9 cellular contexts compared by ENCODE assay signal in the genomic region with DNA sequence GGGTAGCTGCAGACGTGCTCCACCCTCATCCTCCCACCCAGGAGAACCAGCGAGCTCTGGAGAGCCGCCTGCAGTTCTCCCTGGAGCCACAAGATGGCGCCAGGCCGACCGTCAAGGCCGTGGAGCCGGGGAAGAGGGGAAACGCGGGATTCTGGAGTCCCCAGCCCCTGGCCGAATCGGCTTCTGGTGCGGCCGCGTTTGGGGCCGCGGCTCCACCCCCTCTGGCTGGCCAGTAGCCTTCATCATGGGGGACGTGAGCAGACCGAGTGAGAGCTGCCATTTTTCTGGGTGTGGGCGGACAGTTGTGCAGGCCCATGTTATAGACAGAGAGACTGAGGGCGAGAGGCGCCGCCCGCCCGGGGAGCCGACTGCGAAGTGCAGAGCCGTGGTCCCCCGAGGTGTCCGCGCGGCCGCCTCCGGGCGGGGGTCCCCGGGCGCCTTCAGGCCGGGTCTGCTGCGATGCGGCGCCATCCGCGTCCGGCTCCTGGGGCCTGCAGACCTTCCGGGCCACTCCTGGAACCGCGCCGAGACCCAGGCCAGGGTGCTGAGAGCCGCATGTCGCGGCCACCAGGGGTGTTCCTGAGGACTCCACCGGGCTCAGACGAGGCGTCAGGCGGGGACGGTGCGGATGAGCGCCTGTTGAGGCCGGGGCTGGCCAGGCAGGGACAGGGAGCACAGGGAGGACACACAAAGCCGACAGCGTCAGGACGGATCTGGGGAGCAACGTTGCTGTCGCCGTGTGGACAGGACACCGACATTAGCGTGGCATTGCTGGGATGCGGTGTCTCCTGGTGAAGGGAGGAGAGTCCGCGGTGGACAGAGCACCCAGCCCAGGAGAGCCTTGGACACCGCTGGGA.
A peak's percentile ranks its signal among the peaks of the same experiment; 100 is the strongest.
DNase-seq lines count a peak whose midpoint lies in the region; ATAC-seq and TF ChIP-seq lines count a peak whose summit lies in the region.
"Had no signal": no experiment of that assay in that cellular context is flagged by ENCODE, and none has a peak within 500 bp of the region (broad histone marks: within the 10 kb centered on the region; RNA-seq: fewer than 3 reads in every experiment).

No MANE protein-coding gene starts in this region.

- no peak for TF ChIP-seq POLR2A in NB4 (IDR thresholded peaks at IDR 0.05; ENCODE audit: extremely low read depth, insufficient read length)

- H3K27ac Mint-ChIP-seq in activated B cell treated with CpG ODN at 0.5 μM for 24 hours: no peak overlapping the region

- peaks cover 4 to 46% of the 10 kb centered on the region in 2 donors for H3K4me1 ChIP-seq in left lung

- ATAC-seq in activated B cell treated with CpG ODN at 0.5 μM for 24 hours (ENCODE audit: low read depth): peak; percentile 72
- peak; percentile 90 for ATAC-seq in left lung
- ATAC-seq in GM19455 (IDR thresholded peaks at IDR 0.05; ENCODE audit: unreplicated experiment): no peak

- peak overlapping the region; percentile 76 for H3K4me3 Mint-ChIP-seq in activated B cell treated with CpG ODN at 0.5 μM for 24 hours

- H3K4me3 ChIP-seq in NB4 (ENCODE audit: low read depth, low read length) (no peak overlapping the region), coronary artery (peak overlapping the region; percentile 63), left lung (peak overlapping the region; percentile 14 to 32)

- H3K9me3 Mint-ChIP-seq in activated B cell treated with CpG ODN at 0.5 μM for 24 hours: no peaks in the 10 kb centered on the region

- H3K27me3 ChIP-seq in left lung: peaks cover 0 to 43% of the 10 kb centered on the region in 2 donors

- H3K36me3 ChIP-seq in left lung: no peaks in the 10 kb centered on the region

- H3K36me3 Mint-ChIP-seq in activated B cell treated with CpG ODN at 0.5 μM for 24 hours (ENCODE audit: low read depth): no peaks in the 10 kb centered on the region

- POLR2A ChIA-PET in activated B cell treated with CpG ODN at 0.5 μM for 24 hours (lab: Charles Lee): no interaction called here

- H3K27ac ChIP-seq in coronary artery (no peak overlapping the region), left lung (no peak overlapping the region)
- H3K27ac ChIP-seq: epithelial cell of prostate had no signal

- intact Hi-C loops in activated B cell treated with CpG ODN at 0.5 μM for 24 hours (cut with micrococcal nuclease) (loop anchor here (1.0 to 2.0 kb wide), 5 partner anchors 17 to 1596 kb away; no protein-coding TSS in a partner anchor), left lung (cut with DNase I) (no loop called here)

- CTCF ChIA-PET in activated B cell treated with CpG ODN at 0.5 μM for 24 hours (lab: Charles Lee): interaction anchor here (0.7 to 1.7 kb wide), 14 partner anchors 9 to 1596 kb away, joined by 3 to 10 read pairs (median 4); no protein-coding TSS in a partner anchor

- DNase-seq in DMS153 treated with DMSO at 0.1 percent for 48 hours (lab: John Stamatoyannopoulos, UW; ENCODE audit: unreplicated experiment): peak; percentile 43
- DNase-seq in GOT3 (lab: John Stamatoyannopoulos, UW): peak; percentile 29
- peak; percentile 90 for DNase-seq in NB4 (ENCODE audit: low read depth)
- peak; percentile 66 for DNase-seq in activated B cell treated with CpG ODN at 0.5 μM for 24 hours
- DNase-seq in coronary artery (ENCODE audit: low spot score): no peak
- DNase-seq in left lung: peak; percentile 77 to 93
- peak; percentile 63 to 68 for DNase-seq in stimulated activated CD4-positive, alpha-beta T cell treated with anti-CD3 and anti-CD28 coated beads, Interleukin-2, amount 100 ng/mL, for 48 hours

- peak; percentile 98 for TF ChIP-seq CTCF in NB4 (IDR thresholded peaks at IDR 0.05; ENCODE audit: low read depth, low read length)
- peak; percentile 66 for TF ChIP-seq CTCF in activated B cell treated with CpG ODN at 0.5 μM for 24 hours (IDR thresholded peaks at IDR 0.05)
- TF ChIP-seq CTCF in coronary artery (IDR thresholded peaks at IDR 0.05): peak; percentile 90
- TF ChIP-seq CTCF in left lung (IDR thresholded peaks at IDR 0.05): peak; percentile 97 to 99

- no peaks in the 10 kb centered on the region for H3K9me3 ChIP-seq in left lung

- H3K4me1 Mint-ChIP-seq in activated B cell treated with CpG ODN at 0.5 μM for 24 hours: peaks cover 18% of the 10 kb centered on the region

- H3K27me3 Mint-ChIP-seq in activated B cell treated with CpG ODN at 0.5 μM for 24 hours: peaks cover 7% of the 10 kb centered on the region
